Comparison of ENCODE assay signal across 9 cellular contexts in genomic region chr16:22141746-22142145, GRCh38.
A peak's percentile ranks its signal among the peaks of the same experiment; 100 is the strongest.
DNase-seq lines count a peak whose midpoint lies in the region; ATAC-seq and TF ChIP-seq lines count a peak whose summit lies in the region.
"Had no signal": no experiment of that assay in that cellular context is flagged by ENCODE, and none has a peak within 500 bp of the region (broad histone marks: within the 10 kb centered on the region; RNA-seq: fewer than 3 reads in every experiment).

No MANE protein-coding gene starts in this region.

- TF ChIP-seq CTCF in GM12875 (IDR thresholded peaks at IDR 0.05; ENCODE audit: borderline replicate concordance, insufficient read depth, low read depth, low read length) = peak; percentile 57; the same call in 1 of the 2 replicates

- peak; percentile 39 for DNase-seq in ACHN
- peak; percentile 37 for DNase-seq in RKO (ENCODE audit: low spot score)
- peak; percentile 4 for DNase-seq in foreskin melanocyte
- no peak for DNase-seq in HPDE6-E6E7 (ENCODE audit: extremely low spot score)
- no peak for DNase-seq in stimulated activated CD4-positive, alpha-beta T cell treated with anti-CD3 and anti-CD28 coated beads, Interleukin-2, amount 100 ng/mL, for 24 hours
- DNase-seq: cortex of kidney had no signal

- ATAC-seq in GM18502 (IDR thresholded peaks at IDR 0.05; ENCODE audit: poor library complexity, unreplicated experiment) = no peak
- ATAC-seq in GM21381 (IDR thresholded peaks at IDR 0.05; ENCODE audit: unreplicated experiment) = no peak

- no peak overlapping the region for H3K4me3 ChIP-seq in GM12875 (ENCODE audit: low read depth, low read length)

- in situ Hi-C loops in ACHN (cut with HindIII; ENCODE audit: low pct_ligation_motif_present, low pct_unique_long_range_greater_than_20kb, low sequenced_read_pairs) = no loop called here

Comparison
In these comparisons a context has a peak if more than half of its experiments do, and no peak if none do; other contexts are left out.
1. DNase-seq: peak in ACHN (single experiment), RKO (single experiment) and foreskin melanocyte (single experiment); none in HPDE6-E6E7 (single experiment) and stimulated activated CD4-positive, alpha-beta T cell treated with anti-CD3 and anti-CD28 coated beads, Interleukin-2, amount 100 ng/mL, for 24 hours (0 of 2).